Comparison of ENCODE assay signal across 8 cellular contexts in genomic region chr14:28765907-28766504, GRCh38. TPM values are rescaled to one million over a fixed set of nuclear protein-coding genes. Genes with fewer than 3 reads are reported as not detected.
A peak's percentile ranks its signal among the peaks of the same experiment; 100 is the strongest.
DNase-seq lines count a peak whose midpoint lies in the region; ATAC-seq and TF ChIP-seq lines count a peak whose summit lies in the region.

No MANE protein-coding gene starts in this region.

- peak overlapping the region; percentile 76 for H3K27ac Mint-ChIP-seq in activated naive CD4-positive, alpha-beta T cell treated with anti-CD3 and anti-CD28 coated beads, Interleukin-2, amount 10 ng/mL, durations not matched to agents 7 days and 5 days
- peak overlapping the region in 1 of 2 donors; percentile 87 for H3K27ac Mint-ChIP-seq in activated naive CD4-positive, alpha-beta T cell treated with anti-CD3 and anti-CD28 coated beads, Interleukin-2, amount 50 U/mL, for 72 hours

- H3K4me1 ChIP-seq in iPS-20b (ENCODE audit: insufficient read depth, low read length), result no peaks in the 10 kb centered on the region
- H3K4me1 ChIP-seq in thymus (ENCODE audit: control insufficient read depth, insufficient read depth, low read length), result no peaks in the 10 kb centered on the region

- peak overlapping the region; percentile 59 for H3K4me3 Mint-ChIP-seq in activated naive CD4-positive, alpha-beta T cell treated with anti-CD3 and anti-CD28 coated beads, Interleukin-2, amount 10 ng/mL, durations not matched to agents 7 days and 5 days

- H3K9me3 ChIP-seq in iPS-20b (ENCODE audit: insufficient read depth, low read depth, low read length) (no peaks in the 10 kb centered on the region; the same call in 1 of the 2 replicates), thymus (ENCODE audit: control insufficient read depth) (peaks cover 5% of the 10 kb centered on the region)

- H3K27ac ChIP-seq in iPS-20b (ENCODE audit: low read length) (no peak overlapping the region), thymus (ENCODE audit: low read depth) (peak overlapping the region; percentile 86)

- CTCF ChIA-PET in activated naive CD4-positive, alpha-beta T cell treated with anti-CD3 and anti-CD28 coated beads, Interleukin-2, amount 10 ng/mL, durations not matched to agents 7 days and 5 days (lab: Charles Lee), result no interaction called here

- peaks cover 89% of the 10 kb centered on the region for H3K27me3 ChIP-seq in iPS-20b (ENCODE audit: insufficient read depth, low read length)
- H3K27me3 ChIP-seq in thymus (ENCODE audit: control insufficient read depth, insufficient read depth), result peaks cover 64% of the 10 kb centered on the region

- H3K4me1 Mint-ChIP-seq in activated naive CD4-positive, alpha-beta T cell treated with anti-CD3 and anti-CD28 coated beads, Interleukin-2, amount 10 ng/mL, durations not matched to agents 7 days and 5 days, result peaks cover 3% of the 10 kb centered on the region

- 2% methylated on average over 34 of the region's 34 CpGs for WGBS in thymus

- H3K36me3 ChIP-seq in iPS-20b (ENCODE audit: insufficient read depth, low read depth, low read length), result no peaks in the 10 kb centered on the region
- no peaks in the 10 kb centered on the region for H3K36me3 ChIP-seq in thymus (ENCODE audit: control insufficient read depth, insufficient read depth)

- H3K36me3 Mint-ChIP-seq in activated naive CD4-positive, alpha-beta T cell treated with anti-CD3 and anti-CD28 coated beads, Interleukin-2, amount 10 ng/mL, durations not matched to agents 7 days and 5 days, result peaks cover 11% of the 10 kb centered on the region
- H3K36me3 Mint-ChIP-seq in activated naive CD4-positive, alpha-beta T cell treated with anti-CD3 and anti-CD28 coated beads, Interleukin-2, amount 50 U/mL, for 72 hours, result peaks cover 20 to 48% of the 10 kb centered on the region in 2 donors

- DNase-seq in activated naive CD4-positive, alpha-beta T cell treated with anti-CD3 and anti-CD28 coated beads, Interleukin-2, amount 10 ng/mL, durations not matched to agents 7 days and 5 days, result no peak
- DNase-seq in activated naive CD4-positive, alpha-beta T cell treated with anti-CD3 and anti-CD28 coated beads, Interleukin-2, amount 50 U/mL, for 72 hours (ENCODE audit: low spot score in 2 of 2), result no peak
- DNase-seq in effector CD4-positive, alpha-beta T cell, result no peak
- DNase-seq in MV-4-11 (lab: John Stamatoyannopoulos, UW), result no peak

- H3K4me3 ChIP-seq in iPS-20b (ENCODE audit: low read length), result peak overlapping the region; percentile 68
- peak overlapping the region; percentile 37 for H3K4me3 ChIP-seq in thymus (ENCODE audit: low read length)

- peaks cover 5% of the 10 kb centered on the region for H3K9me3 Mint-ChIP-seq in activated naive CD4-positive, alpha-beta T cell treated with anti-CD3 and anti-CD28 coated beads, Interleukin-2, amount 10 ng/mL, durations not matched to agents 7 days and 5 days
- H3K9me3 Mint-ChIP-seq in activated naive CD4-positive, alpha-beta T cell treated with anti-CD3 and anti-CD28 coated beads, Interleukin-2, amount 50 U/mL, for 72 hours, result peaks cover 5 to 27% of the 10 kb centered on the region in 2 donors

- ATAC-seq in activated naive CD4-positive, alpha-beta T cell treated with anti-CD3 and anti-CD28 coated beads, Interleukin-2, amount 50 U/mL, for 72 hours, result no peak
- ATAC-seq in SK-N-SH treated with all-trans-retinoic acid at 6 μM for 48 hours, result peak; percentile 60
- no peak for ATAC-seq in GM18502 (IDR thresholded peaks at IDR 0.05; ENCODE audit: poor library complexity, unreplicated experiment)

- peaks cover 71% of the 10 kb centered on the region for H3K27me3 Mint-ChIP-seq in activated naive CD4-positive, alpha-beta T cell treated with anti-CD3 and anti-CD28 coated beads, Interleukin-2, amount 10 ng/mL, durations not matched to agents 7 days and 5 days

- peak overlapping the region; percentile 6; the same call in 1 of the 2 replicates for H3K9ac ChIP-seq in iPS-20b (ENCODE audit: low read depth, low read length)

TF ChIP-seq in SK-N-SH treated with all-trans-retinoic acid at 6 μM for 48 hours, 23 proteins besides CTCF, POLR2A, EP300 and RAD21:
- TF ChIP-seq CSDC2 (CRISPR knock-in tag; IDR thresholded peaks at IDR 0.05) (no peak), ISL1 (CRISPR knock-in tag; IDR thresholded peaks at IDR 0.05) (no peak), ZNF8 (CRISPR knock-in tag; IDR thresholded peaks at IDR 0.05) (no peak), ZC3H10 (CRISPR knock-in tag; IDR thresholded peaks at IDR 0.05) (no peak), ESRRG (CRISPR knock-in tag; IDR thresholded peaks at IDR 0.05) (no peak), TOX (CRISPR knock-in tag; IDR thresholded peaks at IDR 0.05; ENCODE audit: borderline replicate concordance) (no peak), ZNF70 (CRISPR knock-in tag; IDR thresholded peaks at IDR 0.05) (no peak), RARB (CRISPR knock-in tag; IDR thresholded peaks at IDR 0.05) (no peak), ZNF565 (CRISPR knock-in tag; conservative IDR thresholded peaks at IDR 0.05; ENCODE audit: low read depth) (no peak), PPARA (CRISPR knock-in tag; IDR thresholded peaks at IDR 0.05; ENCODE audit: borderline replicate concordance) (no peak), BACH2 (CRISPR knock-in tag; IDR thresholded peaks at IDR 0.05; ENCODE audit: borderline replicate concordance) (no peak), PATZ1 (CRISPR knock-in tag; IDR thresholded peaks at IDR 0.05; ENCODE audit: borderline replicate concordance) (no peak)
TF ChIP-seq in SK-N-SH treated with all-trans-retinoic acid at 6 μM for 48 hours: peak in this region for 0.

RNA-seq across cellular contexts. Expression of gene FOXG1, which starts 0.6 kb away (rescaled TPM):
- total RNA-seq in activated naive CD4-positive, alpha-beta T cell treated with anti-CD3 and anti-CD28 coated beads, Interleukin-2, amount 50 U/mL, for 72 hours, result not detected
- polyA plus RNA-seq in thymus, result 11.4 TPM
